28 cellular contexts compared by ENCODE assay signal in the genomic region with DNA sequence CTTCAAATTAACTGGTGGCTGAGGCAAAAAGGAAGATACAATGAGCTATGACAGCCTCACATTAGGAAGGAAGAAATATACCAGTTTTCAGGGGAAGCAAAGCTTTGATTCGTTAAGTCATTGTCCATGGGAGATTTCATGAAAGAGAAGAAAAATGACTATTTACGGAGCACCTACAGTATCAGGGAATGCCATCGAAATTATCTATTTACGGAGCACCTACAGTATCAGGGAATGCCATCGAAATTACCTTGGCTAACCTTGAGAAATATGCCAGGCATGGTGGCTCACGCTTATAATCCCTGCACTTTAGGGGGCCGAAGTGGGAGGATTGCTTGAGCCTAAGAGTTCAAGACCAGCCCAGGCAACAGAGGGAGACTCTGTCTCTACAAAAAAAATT.
"Had no signal": no experiment of that assay in that cellular context is flagged by ENCODE, and none has a peak within 500 bp of the region (broad histone marks: within the 10 kb centered on the region; RNA-seq: fewer than 3 reads in every experiment).

No MANE protein-coding gene starts in this region.

- H3K27me3 Mint-ChIP-seq: stimulated activated naive CD8-positive, alpha-beta T cell treated with anti-CD3 and anti-CD28 coated beads, Interleukin-15, amount 100 ng/mL, for 72 hours; stimulated activated naive CD8-positive, alpha-beta T cell treated with anti-CD3 and anti-CD28 coated beads, Interleukin-15, Interleukin-2, amounts not matched to agents 100 ng/mL and 50 ng/mL, for 24 hours; type B pancreatic cell had no signal

- H3K4me3 ChIP-seq: stomach, suprapubic skin, testis, thoracic aorta, thyroid gland, tibial artery, tibial nerve, transverse colon, upper lobe of left lung, upper lobe of right lung, uterus, vagina had no signal

- DNase-seq: stimulated activated CD4-positive, alpha-beta T cell treated with anti-CD3 and anti-CD28 coated beads, Interleukin-2, amount 100 ng/mL, for 48 hours; stimulated activated CD4-positive, alpha-beta T cell treated with anti-CD3 and anti-CD28 coated beads, Interleukin-4, amount 100 ng/mL, for 1 hour; stimulated activated CD4-positive, alpha-beta T cell treated with anti-CD3 and anti-CD28 coated beads, Interleukin-4, amount 100 ng/mL, for 24 hours; stimulated activated CD4-positive, alpha-beta T cell treated with anti-CD3 and anti-CD28 coated beads, Interleukin-4, amount 100 ng/mL, for 4 hours; stimulated activated CD8-positive, alpha-beta memory T cell treated with anti-CD3 and anti-CD28 coated beads, Interleukin-4, amount 100 ng/mL, for 48 hours; stimulated activated naive B cell treated with anti-CD40 and anti-IgM and Interleukin-4, amounts not matched to agents 10 μg/mL and 1 μg/mL and 100 μg/mL, for 72 hours; stimulated activated naive CD4-positive, alpha-beta T cell; stimulated activated naive CD4-positive, alpha-beta T cell treated with Interleukin-2 at 50 U/mL for 16 hours; stimulated activated naive CD8-positive, alpha-beta T cell treated with anti-CD3 and anti-CD28 coated beads, Interleukin-15, amount 100 ng/mL, for 72 hours; stimulated activated naive CD8-positive, alpha-beta T cell treated with anti-CD3 and anti-CD28 coated beads, Interleukin-15, Interleukin-2, amounts not matched to agents 100 U/mL and 50 U/mL, for 24 hours; stomach; substantia nigra; testis; thyroid gland; tibial artery; transverse colon; upper lobe of left lung; upper lobe of right lung; uterus had no signal

- H3K9me3 Mint-ChIP-seq: stimulated activated effector memory CD8-positive, alpha-beta T cell treated with anti-CD3 and anti-CD28 coated beads, Interleukin-12 subunit alpha, Interleukin-12 subunit beta, amount 100 ng/mL, for 72 hours; stimulated activated memory B cell treated with anti-CD40 and anti-IgM and Interleukin-4, amounts not matched to agents 10 μg/mL and 1 μg/mL and 100 μg/mL, for 72 hours; stimulated activated naive B cell treated with anti-CD40 and anti-IgM and Interleukin-4, amounts not matched to agents 10 μg/mL and 1 μg/mL and 100 μg/mL, for 72 hours; stimulated activated naive CD8-positive, alpha-beta T cell treated with anti-CD3 and anti-CD28 coated beads, Interleukin-15, amount 100 ng/mL, for 72 hours; stimulated activated naive CD8-positive, alpha-beta T cell treated with anti-CD3 and anti-CD28 coated beads, Interleukin-15, Interleukin-2, amounts not matched to agents 100 ng/mL and 50 ng/mL, for 24 hours; type B pancreatic cell had no signal

- ATAC-seq: stimulated activated effector memory CD8-positive, alpha-beta T cell treated with anti-CD3 and anti-CD28 coated beads, Interleukin-12 subunit alpha, Interleukin-12 subunit beta, amount 100 ng/mL, for 72 hours; stimulated activated memory B cell treated with anti-CD40 and anti-IgM and Interleukin-4, amounts not matched to agents 10 μg/mL and 1 μg/mL and 100 μg/mL, for 72 hours; stimulated activated naive B cell treated with anti-CD40 and anti-IgM and Interleukin-4, amounts not matched to agents 10 μg/mL and 1 μg/mL and 100 μg/mL, for 72 hours; stimulated activated naive CD8-positive, alpha-beta T cell treated with anti-CD3 and anti-CD28 coated beads, Interleukin-15, amount 100 ng/mL, for 72 hours; stimulated activated naive CD8-positive, alpha-beta T cell treated with anti-CD3 and anti-CD28 coated beads, Interleukin-15, Interleukin-2, amounts not matched to agents 100 U/mL and 50 U/mL, for 24 hours; upper lobe of right lung had no signal

- H3K36me3 Mint-ChIP-seq: stimulated activated effector memory CD8-positive, alpha-beta T cell treated with anti-CD3 and anti-CD28 coated beads, Interleukin-12 subunit alpha, Interleukin-12 subunit beta, amount 100 ng/mL, for 72 hours; stimulated activated memory B cell treated with anti-CD40 and anti-IgM and Interleukin-4, amounts not matched to agents 10 μg/mL and 1 μg/mL and 100 μg/mL, for 72 hours; stimulated activated naive B cell treated with anti-CD40 and anti-IgM and Interleukin-4, amounts not matched to agents 10 μg/mL and 1 μg/mL and 100 μg/mL, for 72 hours; type B pancreatic cell had no signal

- H3K27ac Mint-ChIP-seq: stimulated activated effector memory CD8-positive, alpha-beta T cell treated with anti-CD3 and anti-CD28 coated beads, Interleukin-12 subunit alpha, Interleukin-12 subunit beta, amount 100 ng/mL, for 72 hours; stimulated activated memory B cell treated with anti-CD40 and anti-IgM and Interleukin-4, amounts not matched to agents 10 μg/mL and 1 μg/mL and 100 μg/mL, for 72 hours; stimulated activated naive B cell treated with anti-CD40 and anti-IgM and Interleukin-4, amounts not matched to agents 10 μg/mL and 1 μg/mL and 100 μg/mL, for 72 hours; stimulated activated naive CD8-positive, alpha-beta T cell treated with anti-CD3 and anti-CD28 coated beads, Interleukin-15, amount 100 ng/mL, for 72 hours; stimulated activated naive CD8-positive, alpha-beta T cell treated with anti-CD3 and anti-CD28 coated beads, Interleukin-15, Interleukin-2, amounts not matched to agents 100 ng/mL and 50 ng/mL, for 24 hours; type B pancreatic cell had no signal

- H3K36me3 ChIP-seq: stomach, suprapubic skin, thoracic aorta, thyroid gland, tibial artery, tibial nerve, transverse colon, upper lobe of left lung, upper lobe of right lung, uterus, vagina had no signal

- H3K4me1 ChIP-seq: suprapubic skin, testis, thyroid gland, tibial artery, tibial nerve, upper lobe of right lung, uterus, vagina had no signal

- H3K27me3 ChIP-seq: suprapubic skin, testis, thyroid gland, tibial artery, transverse colon, upper lobe of left lung, upper lobe of right lung, uterus, vagina had no signal

- H3K4me3 Mint-ChIP-seq: stimulated activated effector memory CD8-positive, alpha-beta T cell treated with anti-CD3 and anti-CD28 coated beads, Interleukin-12 subunit alpha, Interleukin-12 subunit beta, amount 100 ng/mL, for 72 hours; stimulated activated memory B cell treated with anti-CD40 and anti-IgM and Interleukin-4, amounts not matched to agents 10 μg/mL and 1 μg/mL and 100 μg/mL, for 72 hours; stimulated activated naive B cell treated with anti-CD40 and anti-IgM and Interleukin-4, amounts not matched to agents 10 μg/mL and 1 μg/mL and 100 μg/mL, for 72 hours; stimulated activated naive CD8-positive, alpha-beta T cell treated with anti-CD3 and anti-CD28 coated beads, Interleukin-15, amount 100 ng/mL, for 72 hours; stimulated activated naive CD8-positive, alpha-beta T cell treated with anti-CD3 and anti-CD28 coated beads, Interleukin-15, Interleukin-2, amounts not matched to agents 100 ng/mL and 50 ng/mL, for 24 hours; type B pancreatic cell had no signal

- H3K27ac ChIP-seq: stomach, suprapubic skin, testis, thoracic aorta, thyroid gland, tibial artery, tibial nerve, transverse colon, upper lobe of left lung, upper lobe of right lung, uterus, vagina had no signal

- H3K9me3 ChIP-seq: stomach, suprapubic skin, testis, thoracic aorta, thyroid gland, tibial artery, tibial nerve, transverse colon, upper lobe of left lung, upper lobe of right lung, uterus, vagina had no signal

- FAIRE-seq: urothelium cell line had no signal
